In the genomic region with DNA sequence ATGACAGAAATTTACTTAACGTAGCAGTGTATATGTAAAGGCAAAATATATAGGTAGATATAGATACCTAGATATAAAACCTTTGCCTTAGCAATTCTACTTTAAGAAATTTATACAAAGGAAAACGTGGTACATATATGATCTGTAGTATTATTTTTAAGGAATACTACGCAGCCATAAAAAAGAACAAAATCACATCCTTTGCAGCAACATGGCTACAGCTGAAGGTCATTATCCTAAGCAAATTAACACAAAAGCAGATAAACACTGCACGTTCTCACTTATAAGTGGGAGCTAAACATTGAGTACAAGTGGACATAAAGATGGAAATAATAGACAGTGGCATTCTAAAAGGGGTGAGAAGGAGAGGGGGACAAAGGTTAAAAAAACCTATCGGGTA, we compare ENCODE assay signal across 28 cellular contexts. TPM values are rescaled to one million over a fixed set of nuclear protein-coding genes. Genes with fewer than 3 reads are reported as not detected.
"Had no signal": no experiment of that assay in that cellular context is flagged by ENCODE, and none has a peak within 500 bp of the region (broad histone marks: within the 10 kb centered on the region; RNA-seq: fewer than 3 reads in every experiment).

No MANE protein-coding gene starts in this region.

- H3K36me3 ChIP-seq: colonic mucosa, esophagus muscularis mucosa, esophagus squamous epithelium, gastrocnemius medialis, gastroesophageal sphincter, heart left ventricle, heart right ventricle had no signal

- DNase-seq: colonic mucosa; cortex of kidney; dermis blood vessel endothelial cell; dorsolateral prefrontal cortex; effector CD4-positive, alpha-beta T cell; effector CD8-positive, alpha-beta T cell; effector memory CD4-positive, alpha-beta T cell; effector memory CD8-positive, alpha-beta T cell; endodermal cell; erythroblast; esophagus squamous epithelium; foreskin fibroblast; foreskin keratinocyte; foreskin melanocyte; gastrocnemius medialis; glutamatergic neuron; head of caudate nucleus; heart left ventricle; heart right ventricle had no signal

- H3K9me3 ChIP-seq: colonic mucosa, esophagus muscularis mucosa, esophagus squamous epithelium, gastrocnemius medialis, gastroesophageal sphincter had no signal

- H3K27me3 ChIP-seq: colonic mucosa, dorsolateral prefrontal cortex, esophagus muscularis mucosa, esophagus squamous epithelium, foreskin keratinocyte, gastrocnemius medialis, gastroesophageal sphincter, heart left ventricle, heart right ventricle had no signal

- FAIRE-seq: colon, endometrium, endothelial cell of umbilical vein had no signal

- H3K4me1 ChIP-seq: colonic mucosa, esophagus muscularis mucosa, esophagus squamous epithelium, foreskin keratinocyte, gastrocnemius medialis, gastroesophageal sphincter, heart left ventricle, heart right ventricle had no signal

- H3K4me3 ChIP-seq: colonic mucosa, coronary artery, dorsolateral prefrontal cortex, esophagus muscularis mucosa, esophagus squamous epithelium, gastrocnemius medialis, gastroesophageal sphincter, heart left ventricle, heart right ventricle had no signal

- H3K27ac ChIP-seq: colonic mucosa, coronary artery, dorsolateral prefrontal cortex, epithelial cell of prostate, esophagus muscularis mucosa, esophagus squamous epithelium, foreskin keratinocyte, gastrocnemius medialis, gastroesophageal sphincter, heart left ventricle, heart right ventricle had no signal

- ATAC-seq: effector memory CD8-positive, alpha-beta T cell; esophagus mucosa; foreskin keratinocyte; gastrocnemius medialis; gastroesophageal sphincter; heart left ventricle; heart right ventricle had no signal

RNA-seq across cellular contexts. Expression of a gene that starts 14.8 kb away (rescaled TPM):
- total RNA-seq: endodermal cell, endothelial cell of umbilical vein, esophagus mucosa, foreskin keratinocyte, frontal cortex had no signal
- polyA plus RNA-seq: endothelial cell of umbilical vein, foreskin keratinocyte had no signal
